ENCODE assay signal across 17 cellular contexts in genomic region chr11:85115798-85116197, GRCh38.
DNase-seq lines count a peak whose midpoint lies in the region; ATAC-seq, FAIRE-seq and TF ChIP-seq lines count a peak whose summit lies in the region.
"Had no signal": no experiment of that assay in that cellular context is flagged by ENCODE, and none has a peak within 500 bp of the region (broad histone marks: within the 10 kb centered on the region; RNA-seq: fewer than 3 reads in every experiment).

No MANE protein-coding gene starts in this region.

- H3K9me2 ChIP-seq in hepatocyte (replicated peaks; ENCODE audit: insufficient read depth), result no peaks in the 10 kb centered on the region

- H2AFZ ChIP-seq in IMR-90 (replicated peaks; ENCODE audit: low read length, poor library complexity) (no peak overlapping the region), hepatocyte (no peak overlapping the region)
- H2AFZ ChIP-seq: GM23248 had no signal

- no peak overlapping the region for H2BK20ac ChIP-seq in IMR-90 (ENCODE audit: low read depth, low read length)

- TF ChIP-seq EP300 in A549 (IDR thresholded peaks at IDR 0.05), result no peak

- TF ChIP-seq RAD21 in A549 (conservative IDR thresholded peaks at IDR 0.05 in 1 of 2, IDR thresholded peaks at IDR 0.05 in 1 of 2) (no peak), IMR-90 (IDR thresholded peaks at IDR 0.05; ENCODE audit: low read length) (no peak)

- CTCF ChIA-PET in A549 (lab: Yijun Ruan, JAX) (no interaction called here), IMR-90 (lab: Yijun Ruan, JAX) (interaction anchor here (0.6 to 0.8 kb wide), 2 partner anchors 10 to 120 kb away, joined by 4 to 6 read pairs; no protein-coding TSS in a partner anchor)

- no TSS peak for BruUV-seq in IMR-90 (replicated peaks; lab: Mats Ljungman, UMichigan)

- H3K4ac ChIP-seq in IMR-90 (ENCODE audit: low read depth, low read length), result no peak overlapping the region

- 11% methylated on average over 2 of the region's 2 CpGs for WGBS in A549 (ENCODE audit: missing lambda C conversion rate)
- no CpG with 5 or more reads among the region's 2 CpGs for WGBS in IMR-90 (ENCODE audit: extremely low coverage in 2 of 2, insufficient read length in 1 of 2), 2 experiments
- WGBS in hepatocyte (ENCODE audit: low lambda C conversion rate, missing lambda C conversion rate), result 49% methylated on average over 2 of the region's 2 CpGs

- H3K23ac ChIP-seq in IMR-90 (ENCODE audit: low read depth, low read length), result no peak overlapping the region

- no peak overlapping the region for H3K9ac ChIP-seq in IMR-90 (ENCODE audit: low read depth, low read length)
- H3K9ac ChIP-seq: BLaER1, GM23248 had no signal

- no peak for FAIRE-seq in A549 (lab: Jason Lieb, UNC)
- FAIRE-seq: G401.6, GM12891, H54 had no signal

- H2AK9ac ChIP-seq in IMR-90 (replicated peaks; ENCODE audit: low read depth, low read length, poor library complexity), result no peak overlapping the region

- intact Hi-C loops in IMR-90 (cut with micrococcal nuclease) (loop anchor here (1.0 kb wide), 1 partner anchor 24 kb away; no protein-coding TSS in a partner anchor), posterior cingulate gyrus (cut with DNase I) (no loop called here)

- no peak overlapping the region; the same call in 1 of the 2 replicates for H4K91ac ChIP-seq in IMR-90 (ENCODE audit: insufficient read depth, low read depth, low read length)

- no peaks in the 10 kb centered on the region for H3K79me1 ChIP-seq in IMR-90 (ENCODE audit: low read depth in 1 of 2, low read length in 2 of 2)

- no peaks in the 10 kb centered on the region for H3K79me2 ChIP-seq in hepatocyte

- H3K4me1 ChIP-seq in A549 (0 out of 3 replicates have a peak, but pooled peaks cover 6% of the 10 kb centered on the region), IMR-90 (ENCODE audit: control insufficient read depth, insufficient read depth, low read length) (peaks cover 2% of the 10 kb centered on the region; the same call in 1 of the 2 replicates), hepatocyte (ENCODE audit: insufficient read depth) (no peaks in the 10 kb centered on the region)

- TF ChIP-seq POLR2A in A549 (IDR thresholded peaks at IDR 0.05; ENCODE audit: low read length), result no peak
- no peak for TF ChIP-seq POLR2A in IMR-90 (IDR thresholded peaks at IDR 0.05; ENCODE audit: low read depth, low read length)

- dilution Hi-C loops in IMR-90 (cut with HindIII; ENCODE audit: low sequenced_read_pairs, unreplicated experiment), result no loop called here

- no peak overlapping the region; the same call in 1 of the 2 replicates for H4K5ac ChIP-seq in IMR-90 (ENCODE audit: low read depth, low read length)

- no peak overlapping the region for H2BK120ac ChIP-seq in IMR-90 (ENCODE audit: low read depth, low read length)

- H3K27ac ChIP-seq in A549, result no peak overlapping the region
- no peak overlapping the region for H3K27ac ChIP-seq in IMR-90 (ENCODE audit: insufficient read depth, low read length)
- peak overlapping the region; percentile 61 for H3K27ac ChIP-seq in hepatocyte
- H3K27ac ChIP-seq: 22Rv1, BLaER1, GM23248 had no signal

- in situ Hi-C loops in IMR-90 (cut with MboI; ENCODE audit: low sequenced_read_pairs), result no loop called here

- no peak overlapping the region for H4K8ac ChIP-seq in IMR-90 (ENCODE audit: low read depth in 2 of 2, low read length in 2 of 2)

- H3K36me3 ChIP-seq in IMR-90 (ENCODE audit: control insufficient read depth, insufficient read depth, low read length) (no peaks in the 10 kb centered on the region), hepatocyte (replicated peaks; ENCODE audit: insufficient read depth, low read depth) (no peaks in the 10 kb centered on the region)
- H3K36me3 ChIP-seq: BLaER1 had no signal

- H3K4me3 ChIP-seq in A549 (no peak overlapping the region), IMR-90 (ENCODE audit: insufficient read depth, low read depth, low read length) (no peak overlapping the region), hepatocyte (no peak overlapping the region)
- H3K4me3 ChIP-seq: BLaER1, GM23248 had no signal

- H4K20me1 ChIP-seq in IMR-90 (ENCODE audit: insufficient read depth, low read length) (no peaks in the 10 kb centered on the region), hepatocyte (ENCODE audit: insufficient read depth, poor library complexity, severe bottlenecking) (no peaks in the 10 kb centered on the region)
- H4K20me1 ChIP-seq: BLaER1 had no signal

- H3K4me2 ChIP-seq in A549 (peak overlapping the region; percentile 21; the same call in 1 of the 3 replicates), IMR-90 (ENCODE audit: low read depth, low read length) (no peak overlapping the region), hepatocyte (no peak overlapping the region)
- H3K4me2 ChIP-seq: BLaER1 had no signal

- H2BK5ac ChIP-seq in IMR-90 (ENCODE audit: low read depth, low read length, poor library complexity, severe bottlenecking), result no peak overlapping the region

- no peak overlapping the region for H2BK15ac ChIP-seq in IMR-90 (ENCODE audit: low read depth, low read length)

- H3K56ac ChIP-seq in IMR-90 (ENCODE audit: extremely low read depth, insufficient read depth, low read length), result no peak overlapping the region

- TF ChIP-seq CTCF in A549 (IDR thresholded peaks at IDR 0.05), result no peak
- no peak for TF ChIP-seq CTCF in IMR-90 (conservative IDR thresholded peaks at IDR 0.05; ENCODE audit: low read depth, low read length)
- no peak for TF ChIP-seq CTCF in hepatocyte (IDR thresholded peaks at IDR 0.05; ENCODE audit: poor library complexity)

- peak in 1 of 2 experiments; percentile 30 for DNase-seq in A549 (ENCODE audit: low read depth in 1 of 2, low spot score in 1 of 2)
- DNase-seq in IMR-90, result no peak
- DNase-seq in hepatocyte (ENCODE audit: low spot score), result peak; percentile 11
- DNase-seq in renal cortical epithelial cell (ENCODE audit: low read depth), result peak; percentile 0
- no peak for DNase-seq in NCI-H1694 (lab: John Stamatoyannopoulos, UW)
- no peak for DNase-seq in inferior parietal cortex (ENCODE audit: extremely low spot score)
- no peak for DNase-seq in posterior cingulate gyrus
- DNase-seq: AML-193; CD8-positive, alpha-beta memory T cell; DMS79; GM23248 had no signal

- no peaks in the 10 kb centered on the region for H3K9me1 ChIP-seq in IMR-90 (ENCODE audit: insufficient read depth, low read length)

- H3K27me3 ChIP-seq in IMR-90 (ENCODE audit: control insufficient read depth, insufficient read depth, low read length) (no peaks in the 10 kb centered on the region), hepatocyte (no peaks in the 10 kb centered on the region)
- H3K27me3 ChIP-seq: BLaER1 had no signal

- no peaks in the 10 kb centered on the region for H3K9me3 ChIP-seq in A549
- no peaks in the 10 kb centered on the region for H3K9me3 ChIP-seq in IMR-90 (ENCODE audit: control insufficient read depth, insufficient read depth, low read length)
- no peaks in the 10 kb centered on the region for H3K9me3 ChIP-seq in hepatocyte (ENCODE audit: low read depth)
- H3K9me3 ChIP-seq: BLaER1 had no signal

- POLR2A ChIA-PET in A549 (lab: Yijun Ruan, JAX), result no interaction called here
- POLR2A ChIA-PET in IMR-90 (lab: Charles Lee; ENCODE audit: unreplicated experiment), result no interaction called here

- ATAC-seq in A549 (peak in 1 of 2 experiments; percentile 60; a peak in 3 of 6 replicates), IMR-90 (ENCODE audit: low read depth) (no peak)
- ATAC-seq: HCT116 had no signal

- H3K18ac ChIP-seq in IMR-90 (ENCODE audit: low read depth, low read length), result no peak overlapping the region; the same call in 1 of the 2 replicates

- H2AK5ac ChIP-seq in IMR-90 (ENCODE audit: low read depth, low read length), result no peak overlapping the region

- H3K14ac ChIP-seq in IMR-90 (replicated peaks; ENCODE audit: low read depth, low read length), result 0 out of 2 replicates have a peak overlapping the region, but pooled peaks have one; percentile 19

TF ChIP-seq in A549, 52 proteins besides CTCF, POLR2A, EP300 and RAD21 (continues in another document):
- TF ChIP-seq CBX2 (IDR thresholded peaks at IDR 0.05; ENCODE audit: borderline replicate concordance, low read depth) (no peak), PHF8 (IDR thresholded peaks at IDR 0.05; ENCODE audit: borderline replicate concordance, low read depth) (no peak), ZFP36 (IDR thresholded peaks at IDR 0.05; ENCODE audit: borderline replicate concordance, partially characterized antibody) (no peak), ZNF302 (CRISPR knock-in tag; IDR thresholded peaks at IDR 0.05) (no peak), EHMT2 (IDR thresholded peaks at IDR 0.05; ENCODE audit: low read depth) (no peak), HEYL (CRISPR knock-in tag; IDR thresholded peaks at IDR 0.05) (no peak)
- TF ChIP-seq, protein P1, sequence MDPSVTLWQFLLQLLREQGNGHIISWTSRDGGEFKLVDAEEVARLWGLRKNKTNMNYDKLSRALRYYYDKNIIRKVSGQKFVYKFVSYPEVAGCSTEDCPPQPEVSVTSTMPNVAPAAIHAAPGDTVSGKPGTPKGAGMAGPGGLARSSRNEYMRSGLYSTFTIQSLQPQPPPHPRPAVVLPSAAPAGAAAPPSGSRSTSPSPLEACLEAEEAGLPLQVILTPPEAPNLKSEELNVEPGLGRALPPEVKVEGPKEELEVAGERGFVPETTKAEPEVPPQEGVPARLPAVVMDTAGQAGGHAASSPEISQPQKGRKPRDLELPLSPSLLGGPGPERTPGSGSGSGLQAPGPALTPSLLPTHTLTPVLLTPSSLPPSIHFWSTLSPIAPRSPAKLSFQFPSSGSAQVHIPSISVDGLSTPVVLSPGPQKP (IDR thresholded peaks at IDR 0.05; ENCODE audit: low read depth, low read length), result no peak

TF ChIP-seq in IMR-90, 13 proteins besides CTCF, POLR2A, EP300 and RAD21:
- TF ChIP-seq BHLHE40 (IDR thresholded peaks at IDR 0.05; ENCODE audit: low read depth, low read length) (no peak), RFX5 (IDR thresholded peaks at IDR 0.05; ENCODE audit: low read depth, low read length) (no peak), MAFK (IDR thresholded peaks at IDR 0.05; ENCODE audit: low read depth, low read length) (no peak)

Comparison
In these comparisons a context has a peak if more than half of its experiments do, and no peak if none do; other contexts are left out.
1. DNase-seq: peak in hepatocyte (single experiment) and renal cortical epithelial cell (single experiment); none in IMR-90 (single experiment), NCI-H1694 (single experiment), inferior parietal cortex (single experiment) and posterior cingulate gyrus (0 of 10).